In the genomic region with DNA sequence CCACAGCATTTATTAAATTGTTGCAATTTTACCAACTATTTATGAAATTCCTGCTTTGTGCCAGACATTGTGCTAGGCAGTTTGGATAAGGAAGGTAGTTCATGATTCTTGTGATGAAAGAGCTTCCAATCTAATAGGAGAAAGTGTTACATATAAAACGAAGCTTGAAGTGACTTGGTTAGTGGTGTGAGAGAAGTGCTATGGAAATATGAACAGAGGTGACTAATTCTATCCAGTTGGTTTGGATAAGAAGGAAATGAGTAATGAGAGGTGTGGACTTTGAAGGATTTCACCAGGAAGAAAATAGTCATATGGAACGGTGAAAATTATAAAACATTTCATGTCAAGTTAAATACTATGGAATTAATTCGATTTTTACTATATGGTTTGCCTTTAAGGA, we compare ENCODE assay signal across 14 cellular contexts. TPM values are rescaled to one million over a fixed set of nuclear protein-coding genes. Genes with fewer than 3 reads are reported as not detected.
A peak's percentile ranks its signal among the peaks of the same experiment; 100 is the strongest.
DNase-seq lines count a peak whose midpoint lies in the region; ATAC-seq, FAIRE-seq and TF ChIP-seq lines count a peak whose summit lies in the region.
"Had no signal": no experiment of that assay in that cellular context is flagged by ENCODE, and none has a peak within 500 bp of the region (broad histone marks: within the 10 kb centered on the region; RNA-seq: fewer than 3 reads in every experiment).

No MANE protein-coding gene starts in this region.

- WGBS in transverse colon (ENCODE audit: low coverage in 1 of 2), 2 donors = 75 to 83% methylated on average over 3 of the region's 3 CpGs

- no peak for TF ChIP-seq POLR2A in H54 (IDR thresholded peaks at IDR 0.05; ENCODE audit: low read depth, low read length)
- no peak for TF ChIP-seq POLR2A in transverse colon (IDR thresholded peaks at IDR 0.05)

- peaks cover 12 to 13% of the 10 kb centered on the region in 2 donors for H3K9me3 ChIP-seq in transverse colon
- H3K9me3 ChIP-seq: thyroid gland had no signal

- CTCF ChIA-PET in RWPE1 (lab: Yijun Ruan, JAX) = interaction anchor here (0.6 kb wide), 1 partner anchor 392 kb away, joined by 3 read pairs; no protein-coding TSS in a partner anchor

- intact Hi-C loops in transverse colon (cut with DNase I; ENCODE audit: low total_unique reads) = no loop called here

- H3K4me3 ChIP-seq in transverse colon = no peak overlapping the region
- H3K4me3 ChIP-seq: thyroid gland had no signal

- in situ Hi-C loops in transverse colon (cut with MboI; ENCODE audit: low pct_ligation_motif_present in 1 of 4, low pct_unique_long_range_greater_than_20kb in 1 of 4, low sequenced_read_pairs in 3 of 4) = no loop called here

- no peaks in the 10 kb centered on the region for H3K27me3 ChIP-seq in transverse colon
- H3K27me3 ChIP-seq: thyroid gland had no signal

- POLR2A ChIA-PET in RWPE1 (lab: Yijun Ruan, JAX; ENCODE audit: low non-redundant PET) = no interaction called here

- no peak for TF ChIP-seq EP300 in transverse colon (IDR thresholded peaks at IDR 0.05; ENCODE audit: low read depth)

- TF ChIP-seq CTCF in RWPE1 (conservative IDR thresholded peaks at IDR 0.05; ENCODE audit: low read depth) (no peak), transverse colon (IDR thresholded peaks at IDR 0.05) (no peak)

- H3K36me3 ChIP-seq in transverse colon = no peaks in the 10 kb centered on the region
- H3K36me3 ChIP-seq: thyroid gland had no signal

- H3K27ac ChIP-seq in RWPE1 = peak overlapping the region; percentile 71; the same call in 1 of the 2 replicates
- H3K27ac ChIP-seq in epithelial cell of prostate = peak overlapping the region; percentile 86
- H3K27ac ChIP-seq in transverse colon = no peak overlapping the region
- H3K27ac ChIP-seq: thyroid gland had no signal

- peak; percentile 70 for FAIRE-seq in H54 (lab: Jason Lieb, UNC)
- FAIRE-seq: frontal cortex had no signal

- no peaks in the 10 kb centered on the region for H3K4me1 ChIP-seq in transverse colon
- H3K4me1 ChIP-seq: thyroid gland had no signal

- no peak for ATAC-seq in HG02852 (IDR thresholded peaks at IDR 0.05; ENCODE audit: unreplicated experiment)
- ATAC-seq: natural killer cell had no signal

- DNase-seq in H54 (ENCODE audit: insufficient read length, low spot score) (no peak), RWPE1 (ENCODE audit: low spot score) (peak; percentile 70), epithelial cell of prostate (ENCODE audit: low read depth, low spot score) (peak; percentile 55), renal cortical epithelial cell (ENCODE audit: low read depth) (peak; percentile 77), iPS-NIHi11 (ENCODE audit: low spot score) (no peak), transverse colon (no peak), CD1c-positive myeloid dendritic cell (ENCODE audit: extremely low spot score) (no peak)
- DNase-seq: activated CD8-positive, alpha-beta memory T cell treated with anti-CD3 and anti-CD28 coated beads for 24 hours; cerebellar nuclear complex; COR-L47; natural killer cell; thyroid gland had no signal

RNA-seq across cellular contexts. Expression of a gene that starts 48.6 kb away (rescaled TPM):
- total RNA-seq in renal cortical epithelial cell (1.6 and 1.7 TPM in 2 replicates), transverse colon (1 to 10 TPM; 1.5 to 8.2 (median 3.4) TPM)

Comparison
In these comparisons a context has a peak if more than half of its experiments do, and no peak if none do; other contexts are left out.
1. DNase-seq: peak in RWPE1 (single experiment), epithelial cell of prostate (single experiment) and renal cortical epithelial cell (single experiment); none in H54 (single experiment), iPS-NIHi11 (single experiment), transverse colon (single experiment) and CD1c-positive myeloid dendritic cell (single experiment).
2. H3K27ac ChIP-seq: peak in RWPE1 (single experiment) and epithelial cell of prostate (single experiment); none in transverse colon (0 of 4).